Comparison of ENCODE assay signal across 8 cellular contexts in the genomic region with DNA sequence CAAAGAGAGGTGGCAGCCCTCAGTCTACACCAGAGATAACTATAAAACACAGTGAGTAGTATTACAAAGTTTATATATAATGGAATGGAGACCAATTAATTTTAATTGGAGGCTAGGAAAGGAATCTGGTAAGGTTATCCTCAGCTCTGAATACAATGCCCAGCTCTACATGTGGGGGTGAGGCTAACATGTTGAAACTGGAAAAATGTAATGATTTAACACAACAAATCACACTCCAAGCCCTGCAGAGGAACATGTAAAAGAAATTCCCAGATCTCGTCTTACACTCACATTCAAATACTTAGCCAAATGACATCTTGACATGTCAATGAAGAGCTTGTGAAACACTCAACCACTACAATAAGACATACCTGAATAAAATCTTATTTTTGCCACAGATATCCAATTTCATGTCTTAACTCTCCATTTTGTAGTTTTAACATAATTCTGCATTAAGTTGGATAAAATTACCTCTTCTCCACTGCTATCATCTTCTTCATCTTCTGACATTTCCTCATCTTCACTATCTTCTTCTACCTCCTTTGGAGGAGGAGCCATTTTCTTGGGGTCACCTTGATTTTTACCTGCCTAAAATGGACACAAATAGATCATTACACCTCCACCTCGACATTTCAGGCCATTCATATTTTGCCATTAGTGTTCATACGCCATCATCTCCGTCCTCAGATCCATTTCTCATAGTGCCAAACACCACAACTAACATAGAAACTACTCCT. TPM values are rescaled to one million over a fixed set of nuclear protein-coding genes. Genes with fewer than 3 reads are reported as not detected.
DNase-seq lines count a peak whose midpoint lies in the region; ATAC-seq, FAIRE-seq and TF ChIP-seq lines count a peak whose summit lies in the region.

No MANE protein-coding gene starts in this region.

- peaks cover 44% of the 10 kb centered on the region for H3K4me1 Mint-ChIP-seq in Calu3 (ENCODE audit: low read depth, unreplicated experiment)

- peaks cover 35% of the 10 kb centered on the region for H3F3A ChIP-seq in PC-3 (ENCODE audit: low read length, unreplicated experiment)

- no peak for TF ChIP-seq CTCF in Calu3 (IDR thresholded peaks at IDR 0.05; ENCODE audit: unreplicated experiment)
- TF ChIP-seq CTCF in PC-3 (conservative IDR thresholded peaks at IDR 0.05; ENCODE audit: low read depth, low read length) = no peak
- no peak for TF ChIP-seq CTCF in pancreas (IDR thresholded peaks at IDR 0.05)

- TSS peak; percentile 31 for BruUV-seq in Calu3 (replicated peaks; lab: Mats Ljungman, UMichigan)
- no TSS peak for BruUV-seq in PC-3 (replicated peaks; lab: Mats Ljungman, UMichigan)

- H3K9me2 ChIP-seq in PC-3 (replicated peaks; ENCODE audit: low read length) = no peaks in the 10 kb centered on the region

- WGBS in esophagus, 2 donors = 7 to 8% methylated on average over 4 of the region's 4 CpGs
- WGBS in pancreas, 2 donors = 4 to 9% methylated on average over 4 of the region's 4 CpGs

- no peak overlapping the region for H2AFZ ChIP-seq in PC-3 (ENCODE audit: low read length)

- H3K36me3 Mint-ChIP-seq in Calu3 (ENCODE audit: insufficient read depth, unreplicated experiment) = peaks cover 74% of the 10 kb centered on the region

- peaks cover 22% of the 10 kb centered on the region for H3K4me1 ChIP-seq in PC-3 (ENCODE audit: insufficient read depth, low read length)
- H3K4me1 ChIP-seq in esophagus (ENCODE audit: control insufficient read depth in 2 of 2, insufficient read depth in 2 of 2, low read length in 1 of 2) = peaks cover 3 to 10% of the 10 kb centered on the region in 2 donors
- H3K4me1 ChIP-seq in pancreas = peaks cover 10 to 19% (median 16%) of the 10 kb centered on the region in 3 donors

- peaks cover 16% of the 10 kb centered on the region for H3K27me3 Mint-ChIP-seq in Calu3 (ENCODE audit: unreplicated experiment)

- H3K4me3 ChIP-seq in PC-3 (ENCODE audit: low read length) (peak overlapping the region; percentile 94), esophagus (ENCODE audit: low read depth in 1 of 2, low read length in 2 of 2) (peak overlapping the region; percentile 74), pancreas (peak overlapping the region; percentile 82 to 96 (median 88))

- H3K9ac ChIP-seq in PC-3 (ENCODE audit: low read length) = peak overlapping the region; percentile 100

- H3K9me3 ChIP-seq in PC-3 (ENCODE audit: low read length) (no peaks in the 10 kb centered on the region), esophagus (ENCODE audit: control insufficient read depth in 2 of 2, insufficient read depth in 1 of 2, low read depth in 1 of 2, low read length in 1 of 2) (no peaks in the 10 kb centered on the region), pancreas (no peaks in the 10 kb centered on the region)

- peak overlapping the region; percentile 84 for H3K4me3 Mint-ChIP-seq in Calu3 (ENCODE audit: low read depth, unreplicated experiment)

- ATAC-seq in PC-3 (no peak), pancreas (no peak), HG03378 (IDR thresholded peaks at IDR 0.05; ENCODE audit: unreplicated experiment) (no peak), GM19023 (IDR thresholded peaks at IDR 0.05; ENCODE audit: unreplicated experiment) (no peak)

- intact Hi-C loops in Calu3 (cut with micrococcal nuclease; ENCODE audit: unreplicated experiment) = no loop called here
- intact Hi-C loops in PC-3 (cut with micrococcal nuclease) = no loop called here
- intact Hi-C loops in pancreas (cut with DNase I) = no loop called here

- POLR2A ChIA-PET in PC-3 (lab: Charles Lee; ENCODE audit: unreplicated experiment) = no interaction called here

- no peaks in the 10 kb centered on the region for H3K9me3 Mint-ChIP-seq in Calu3 (ENCODE audit: low read depth, unreplicated experiment)

- peak overlapping the region; percentile 95 for H3K27ac Mint-ChIP-seq in Calu3 (ENCODE audit: unreplicated experiment)

- CTCF ChIA-PET in Calu3 (lab: Charles Lee) (no interaction called here), PC-3 (lab: Charles Lee) (no interaction called here)

- no peaks in the 10 kb centered on the region for H3K27me3 ChIP-seq in PC-3 (ENCODE audit: low read length)
- no peaks in the 10 kb centered on the region for H3K27me3 ChIP-seq in esophagus (ENCODE audit: control insufficient read depth in 1 of 2, insufficient read depth in 2 of 2, low read length in 2 of 2)
- no peaks in the 10 kb centered on the region for H3K27me3 ChIP-seq in pancreas

- H3K27ac ChIP-seq in PC-3 (ENCODE audit: low read length) = peak overlapping the region; percentile 85; the same call in 1 of the 2 replicates
- no peak overlapping the region for H3K27ac ChIP-seq in esophagus (ENCODE audit: low read depth in 2 of 2, low read length in 1 of 2)
- no peak overlapping the region for H3K27ac ChIP-seq in pancreas

- peak overlapping the region; percentile 95 for H3K4me2 ChIP-seq in PC-3 (ENCODE audit: low read length)

- H3K79me2 ChIP-seq in PC-3 (ENCODE audit: low read length) = peaks cover 71% of the 10 kb centered on the region

- DNase-seq in Calu3 = no peak
- DNase-seq in PC-3 = no peak
- DNase-seq in pancreas = no peak
- no peak for DNase-seq in activated CD4-positive, CD25-positive, alpha-beta regulatory T cell treated with anti-CD3 and anti-CD28 coated beads, Interleukin-2, amount 50 U/mL, for 72 hours
- DNase-seq in AG08395 (ENCODE audit: low spot score) = no peak

- H4K20me1 ChIP-seq in PC-3 (ENCODE audit: low read length) = peaks cover 57% of the 10 kb centered on the region

- no peak for FAIRE-seq in pancreas (lab: Jason Lieb, UNC)

- peaks cover 56% of the 10 kb centered on the region for H3K36me3 ChIP-seq in PC-3 (ENCODE audit: low read depth, low read length)
- H3K36me3 ChIP-seq in esophagus (ENCODE audit: control insufficient read depth in 2 of 2, insufficient read depth in 2 of 2, low read length in 1 of 2) = peaks cover 11 to 16% of the 10 kb centered on the region in 2 donors
- H3K36me3 ChIP-seq in pancreas = peaks cover 0 to 50% (median 41%) of the 10 kb centered on the region in 3 donors

RNA-seq across cellular contexts. Expression of gene NCL, which starts 1.4 kb away (rescaled TPM):
- total RNA-seq in Calu3 (2022) (694 and 719 TPM in 2 replicates), PC-3 (2014; rRNA removed) (430 and 507 TPM in 2 replicates), pancreas (100 to 1,000 TPM; 214 to 364 (median 227) TPM)
- polyA plus RNA-seq in esophagus (100 to 1,000 TPM in 1 of 2 donors, 10 to 100 TPM in 1; 84.4 to 282 TPM), pancreas (100 to 1,000 TPM in 1 of 2 donors, 10 to 100 TPM in 1; 69.9 to 117 TPM)
